1 cellular context compared by ENCODE assay signal in genomic region chr1:54611621-54612020, GRCh38.
TF ChIP-seq lines count a peak whose summit lies in the region.

No MANE protein-coding gene starts in this region.

TF ChIP-seq in H1, 55 proteins besides CTCF, POLR2A, EP300 and RAD21:
- TF ChIP-seq, protein P1, sequence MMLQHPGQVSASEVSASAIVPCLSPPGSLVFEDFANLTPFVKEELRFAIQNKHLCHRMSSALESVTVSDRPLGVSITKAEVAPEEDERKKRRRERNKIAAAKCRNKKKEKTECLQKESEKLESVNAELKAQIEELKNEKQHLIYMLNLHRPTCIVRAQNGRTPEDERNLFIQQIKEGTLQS (IDR thresholded peaks at IDR 0.05; ENCODE audit: insufficient read depth, low read depth, low read length), result no peak
- no peak for TF ChIP-seq ZNF274 (IDR thresholded peaks at IDR 0.05; ENCODE audit: borderline replicate concordance, extremely low read depth, low read length)
- TF ChIP-seq E2F6 (IDR thresholded peaks at IDR 0.05), result no peak
- TF ChIP-seq TAF7 (optimal IDR thresholded peaks at IDR 0.05; ENCODE audit: borderline replicate concordance, low read depth, low read length), result no peak
- TF ChIP-seq BACH1 (IDR thresholded peaks at IDR 0.05; ENCODE audit: low read length), result no peak
- TF ChIP-seq SP2 (IDR thresholded peaks at IDR 0.05; ENCODE audit: low read length), result no peak
- TF ChIP-seq PHF8 (conservative IDR thresholded peaks at IDR 0.05; ENCODE audit: low read depth, low read length), result no peak
- TF ChIP-seq ASH2L (IDR thresholded peaks at IDR 0.05; ENCODE audit: low read length), result no peak
- TF ChIP-seq TCF12 (IDR thresholded peaks at IDR 0.05; ENCODE audit: low read depth, low read length), result no peak
- no peak for TF ChIP-seq CEBPB (IDR thresholded peaks at IDR 0.05; ENCODE audit: low read depth, low read length)
- no peak for TF ChIP-seq POU5F1 (IDR thresholded peaks at IDR 0.05; ENCODE audit: low read depth, low read length)
